ENCODE assay signal across 1 cellular context in the genomic region with DNA sequence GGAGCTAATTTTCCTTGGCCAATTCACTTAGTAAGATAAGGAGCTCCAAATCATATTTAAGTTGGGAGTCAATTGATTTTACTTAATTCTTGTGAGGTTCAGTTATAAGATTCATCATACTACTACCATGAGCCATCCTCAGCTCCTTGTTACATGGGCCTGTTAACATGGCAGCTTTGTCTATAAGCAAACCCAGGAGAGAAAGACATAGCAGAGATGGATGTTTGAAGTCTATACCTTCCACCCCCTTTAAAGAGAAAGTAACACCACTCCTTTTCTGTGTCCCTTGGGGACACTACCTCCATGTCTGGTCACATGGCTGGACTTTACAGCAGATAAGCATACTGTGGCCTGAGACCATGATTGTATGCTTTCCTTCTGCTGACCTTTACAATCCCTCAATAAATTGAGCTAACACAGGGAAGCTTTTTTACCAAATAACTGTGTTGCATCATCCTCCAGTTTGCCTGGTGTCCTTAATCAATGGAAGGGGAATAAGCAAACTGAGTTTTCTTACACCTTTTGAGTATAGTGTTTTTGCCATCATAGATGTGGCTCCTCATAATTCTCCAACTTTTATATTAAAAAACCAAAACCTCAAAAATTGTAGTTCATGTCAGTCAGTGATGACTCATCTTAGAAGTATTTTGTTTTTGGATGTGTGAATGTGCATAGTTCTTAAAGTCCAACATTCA.
A peak's percentile ranks its signal among the peaks of the same experiment; 100 is the strongest.
TF ChIP-seq lines count a peak whose summit lies in the region.

No MANE protein-coding gene starts in this region.

TF ChIP-seq in HepG2, 621 proteins besides CTCF, POLR2A, EP300 and RAD21 (continued from another document and continues in another):
- TF ChIP-seq, protein P1, sequence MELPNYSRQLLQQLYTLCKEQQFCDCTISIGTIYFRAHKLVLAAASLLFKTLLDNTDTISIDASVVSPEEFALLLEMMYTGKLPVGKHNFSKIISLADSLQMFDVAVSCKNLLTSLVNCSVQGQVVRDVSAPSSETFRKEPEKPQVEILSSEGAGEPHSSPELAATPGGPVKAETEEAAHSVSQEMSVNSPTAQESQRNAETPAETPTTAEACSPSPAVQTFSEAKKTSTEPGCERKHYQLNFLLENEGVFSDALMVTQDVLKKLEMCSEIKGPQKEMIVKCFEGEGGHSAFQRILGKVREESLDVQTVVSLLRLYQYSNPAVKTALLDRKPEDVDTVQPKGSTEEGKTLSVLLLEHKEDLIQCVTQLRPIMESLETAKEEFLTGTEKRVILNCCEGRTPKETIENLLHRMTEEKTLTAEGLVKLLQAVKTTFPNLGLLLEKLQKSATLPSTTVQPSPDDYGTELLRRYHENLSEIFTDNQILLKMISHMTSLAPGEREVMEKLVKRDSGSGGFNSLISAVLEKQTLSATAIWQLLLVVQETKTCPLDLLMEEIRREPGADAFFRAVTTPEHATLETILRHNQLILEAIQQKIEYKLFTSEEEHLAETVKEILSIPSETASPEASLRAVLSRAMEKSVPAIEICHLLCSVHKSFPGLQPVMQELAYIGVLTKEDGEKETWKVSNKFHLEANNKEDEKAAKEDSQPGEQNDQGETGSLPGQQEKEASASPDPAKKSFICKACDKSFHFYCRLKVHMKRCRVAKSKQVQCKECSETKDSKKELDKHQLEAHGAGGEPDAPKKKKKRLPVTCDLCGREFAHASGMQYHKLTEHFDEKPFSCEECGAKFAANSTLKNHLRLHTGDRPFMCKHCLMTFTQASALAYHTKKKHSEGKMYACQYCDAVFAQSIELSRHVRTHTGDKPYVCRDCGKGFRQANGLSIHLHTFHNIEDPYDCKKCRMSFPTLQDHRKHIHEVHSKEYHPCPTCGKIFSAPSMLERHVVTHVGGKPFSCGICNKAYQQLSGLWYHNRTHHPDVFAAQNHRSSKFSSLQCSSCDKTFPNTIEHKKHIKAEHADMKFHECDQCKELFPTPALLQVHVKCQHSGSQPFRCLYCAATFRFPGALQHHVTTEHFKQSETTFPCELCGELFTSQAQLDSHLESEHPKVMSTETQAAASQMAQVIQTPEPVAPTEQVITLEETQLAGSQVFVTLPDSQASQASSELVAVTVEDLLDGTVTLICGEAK (IDR thresholded peaks at IDR 0.05): no peak
- TF ChIP-seq, protein P1 (CRISPR knock-in tag; IDR thresholded peaks at IDR 0.05): no peak
- TF ChIP-seq YEATS2 (CRISPR knock-in tag; IDR thresholded peaks at IDR 0.05; ENCODE audit: borderline replicate concordance): 0 out of 2 replicates have a peak, but pooled peaks have one; percentile 24
- TF ChIP-seq, protein P2, sequence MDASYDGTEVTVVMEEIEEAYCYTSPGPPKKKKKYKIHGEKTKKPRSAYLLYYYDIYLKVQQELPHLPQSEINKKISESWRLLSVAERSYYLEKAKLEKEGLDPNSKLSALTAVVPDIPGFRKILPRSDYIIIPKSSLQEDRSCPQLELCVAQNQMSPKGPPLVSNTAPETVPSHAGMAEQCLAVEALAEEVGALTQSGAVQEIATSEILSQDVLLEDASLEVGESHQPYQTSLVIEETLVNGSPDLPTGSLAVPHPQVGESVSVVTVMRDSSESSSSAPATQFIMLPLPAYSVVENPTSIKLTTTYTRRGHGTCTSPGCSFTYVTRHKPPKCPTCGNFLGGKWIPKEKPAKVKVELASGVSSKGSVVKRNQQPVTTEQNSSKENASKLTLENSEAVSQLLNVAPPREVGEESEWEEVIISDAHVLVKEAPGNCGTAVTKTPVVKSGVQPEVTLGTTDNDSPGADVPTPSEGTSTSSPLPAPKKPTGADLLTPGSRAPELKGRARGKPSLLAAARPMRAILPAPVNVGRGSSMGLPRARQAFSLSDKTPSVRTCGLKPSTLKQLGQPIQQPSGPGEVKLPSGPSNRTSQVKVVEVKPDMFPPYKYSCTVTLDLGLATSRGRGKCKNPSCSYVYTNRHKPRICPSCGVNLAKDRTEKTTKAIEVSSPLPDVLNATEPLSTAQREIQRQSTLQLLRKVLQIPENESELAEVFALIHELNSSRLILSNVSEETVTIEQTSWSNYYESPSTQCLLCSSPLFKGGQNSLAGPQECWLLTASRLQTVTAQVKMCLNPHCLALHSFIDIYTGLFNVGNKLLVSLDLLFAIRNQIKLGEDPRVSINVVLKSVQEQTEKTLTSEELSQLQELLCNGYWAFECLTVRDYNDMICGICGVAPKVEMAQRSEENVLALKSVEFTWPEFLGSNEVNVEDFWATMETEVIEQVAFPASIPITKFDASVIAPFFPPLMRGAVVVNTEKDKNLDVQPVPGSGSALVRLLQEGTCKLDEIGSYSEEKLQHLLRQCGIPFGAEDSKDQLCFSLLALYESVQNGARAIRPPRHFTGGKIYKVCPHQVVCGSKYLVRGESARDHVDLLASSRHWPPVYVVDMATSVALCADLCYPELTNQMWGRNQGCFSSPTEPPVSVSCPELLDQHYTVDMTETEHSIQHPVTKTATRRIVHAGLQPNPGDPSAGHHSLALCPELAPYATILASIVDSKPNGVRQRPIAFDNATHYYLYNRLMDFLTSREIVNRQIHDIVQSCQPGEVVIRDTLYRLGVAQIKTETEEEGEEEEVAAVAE (CRISPR knock-in tag; IDR thresholded peaks at IDR 0.05; ENCODE audit: borderline replicate concordance): no peak
- TF ChIP-seq SKI (IDR thresholded peaks at IDR 0.05; ENCODE audit: partially characterized antibody): no peak
- no peak for TF ChIP-seq SRSF9 (IDR thresholded peaks at IDR 0.05; ENCODE audit: borderline replicate concordance, insufficient read depth, low read depth, low read length, poor library complexity, severe bottlenecking)
- no peak for TF ChIP-seq ZNF326 (CRISPR knock-in tag; IDR thresholded peaks at IDR 0.05; ENCODE audit: borderline replicate concordance)
- TF ChIP-seq DPF2 (CRISPR knock-in tag; IDR thresholded peaks at IDR 0.05; ENCODE audit: borderline replicate concordance, low read depth): 0 out of 2 replicates have a peak, but pooled peaks have one; percentile 15
- TF ChIP-seq ZBTB21 (CRISPR knock-in tag; IDR thresholded peaks at IDR 0.05): no peak
- TF ChIP-seq, protein P3, sequence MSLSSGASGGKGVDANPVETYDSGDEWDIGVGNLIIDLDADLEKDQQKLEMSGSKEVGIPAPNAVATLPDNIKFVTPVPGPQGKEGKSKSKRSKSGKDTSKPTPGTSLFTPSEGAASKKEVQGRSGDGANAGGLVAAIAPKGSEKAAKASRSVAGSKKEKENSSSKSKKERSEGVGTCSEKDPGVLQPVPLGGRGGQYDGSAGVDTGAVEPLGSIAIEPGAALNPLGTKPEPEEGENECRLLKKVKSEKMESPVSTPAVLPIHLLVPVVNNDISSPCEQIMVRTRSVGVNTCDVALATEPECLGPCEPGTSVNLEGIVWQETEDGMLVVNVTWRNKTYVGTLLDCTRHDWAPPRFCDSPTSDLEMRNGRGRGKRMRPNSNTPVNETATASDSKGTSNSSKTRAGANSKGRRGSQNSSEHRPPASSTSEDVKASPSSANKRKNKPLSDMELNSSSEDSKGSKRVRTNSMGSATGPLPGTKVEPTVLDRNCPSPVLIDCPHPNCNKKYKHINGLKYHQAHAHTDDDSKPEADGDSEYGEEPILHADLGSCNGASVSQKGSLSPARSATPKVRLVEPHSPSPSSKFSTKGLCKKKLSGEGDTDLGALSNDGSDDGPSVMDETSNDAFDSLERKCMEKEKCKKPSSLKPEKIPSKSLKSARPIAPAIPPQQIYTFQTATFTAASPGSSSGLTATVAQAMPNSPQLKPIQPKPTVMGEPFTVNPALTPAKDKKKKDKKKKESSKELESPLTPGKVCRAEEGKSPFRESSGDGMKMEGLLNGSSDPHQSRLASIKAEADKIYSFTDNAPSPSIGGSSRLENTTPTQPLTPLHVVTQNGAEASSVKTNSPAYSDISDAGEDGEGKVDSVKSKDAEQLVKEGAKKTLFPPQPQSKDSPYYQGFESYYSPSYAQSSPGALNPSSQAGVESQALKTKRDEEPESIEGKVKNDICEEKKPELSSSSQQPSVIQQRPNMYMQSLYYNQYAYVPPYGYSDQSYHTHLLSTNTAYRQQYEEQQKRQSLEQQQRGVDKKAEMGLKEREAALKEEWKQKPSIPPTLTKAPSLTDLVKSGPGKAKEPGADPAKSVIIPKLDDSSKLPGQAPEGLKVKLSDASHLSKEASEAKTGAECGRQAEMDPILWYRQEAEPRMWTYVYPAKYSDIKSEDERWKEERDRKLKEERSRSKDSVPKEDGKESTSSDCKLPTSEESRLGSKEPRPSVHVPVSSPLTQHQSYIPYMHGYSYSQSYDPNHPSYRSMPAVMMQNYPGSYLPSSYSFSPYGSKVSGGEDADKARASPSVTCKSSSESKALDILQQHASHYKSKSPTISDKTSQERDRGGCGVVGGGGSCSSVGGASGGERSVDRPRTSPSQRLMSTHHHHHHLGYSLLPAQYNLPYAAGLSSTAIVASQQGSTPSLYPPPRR (CRISPR knock-in tag; IDR thresholded peaks at IDR 0.05; ENCODE audit: borderline replicate concordance): no peak
- TF ChIP-seq REXO4 (CRISPR knock-in tag; IDR thresholded peaks at IDR 0.05; ENCODE audit: borderline replicate concordance): no peak
- no peak for TF ChIP-seq ZSCAN20 (CRISPR knock-in tag; IDR thresholded peaks at IDR 0.05; ENCODE audit: borderline replicate concordance)
- TF ChIP-seq, protein P4, sequence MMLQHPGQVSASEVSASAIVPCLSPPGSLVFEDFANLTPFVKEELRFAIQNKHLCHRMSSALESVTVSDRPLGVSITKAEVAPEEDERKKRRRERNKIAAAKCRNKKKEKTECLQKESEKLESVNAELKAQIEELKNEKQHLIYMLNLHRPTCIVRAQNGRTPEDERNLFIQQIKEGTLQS (CRISPR knock-in tag; IDR thresholded peaks at IDR 0.05): peak; percentile 50
- no peak for TF ChIP-seq TCF7L2 (IDR thresholded peaks at IDR 0.05; ENCODE audit: low read depth, low read length)
- no peak for TF ChIP-seq ZNF260 (CRISPR knock-in tag; IDR thresholded peaks at IDR 0.05; ENCODE audit: borderline replicate concordance, low read depth)
- TF ChIP-seq RBM22 (optimal IDR thresholded peaks at IDR 0.05; ENCODE audit: low read length): peak; percentile 99
- TF ChIP-seq, protein P5, sequence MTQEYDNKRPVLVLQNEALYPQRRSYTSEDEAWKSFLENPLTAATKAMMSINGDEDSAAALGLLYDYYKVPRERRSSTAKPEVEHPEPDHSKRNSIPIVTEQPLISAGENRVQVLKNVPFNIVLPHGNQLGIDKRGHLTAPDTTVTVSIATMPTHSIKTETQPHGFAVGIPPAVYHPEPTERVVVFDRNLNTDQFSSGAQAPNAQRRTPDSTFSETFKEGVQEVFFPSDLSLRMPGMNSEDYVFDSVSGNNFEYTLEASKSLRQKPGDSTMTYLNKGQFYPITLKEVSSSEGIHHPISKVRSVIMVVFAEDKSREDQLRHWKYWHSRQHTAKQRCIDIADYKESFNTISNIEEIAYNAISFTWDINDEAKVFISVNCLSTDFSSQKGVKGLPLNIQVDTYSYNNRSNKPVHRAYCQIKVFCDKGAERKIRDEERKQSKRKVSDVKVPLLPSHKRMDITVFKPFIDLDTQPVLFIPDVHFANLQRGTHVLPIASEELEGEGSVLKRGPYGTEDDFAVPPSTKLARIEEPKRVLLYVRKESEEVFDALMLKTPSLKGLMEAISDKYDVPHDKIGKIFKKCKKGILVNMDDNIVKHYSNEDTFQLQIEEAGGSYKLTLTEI (CRISPR knock-in tag; conservative IDR thresholded peaks at IDR 0.05): no peak
- no peak for TF ChIP-seq IKZF4 (CRISPR knock-in tag; IDR thresholded peaks at IDR 0.05; ENCODE audit: borderline replicate concordance, low read depth, not compliant biosample characterization)
- TF ChIP-seq ZNF367 (CRISPR knock-in tag; IDR thresholded peaks at IDR 0.05; ENCODE audit: borderline replicate concordance): no peak
- TF ChIP-seq HOXD1 (CRISPR knock-in tag; IDR thresholded peaks at IDR 0.05): no peak
- TF ChIP-seq, protein P6, sequence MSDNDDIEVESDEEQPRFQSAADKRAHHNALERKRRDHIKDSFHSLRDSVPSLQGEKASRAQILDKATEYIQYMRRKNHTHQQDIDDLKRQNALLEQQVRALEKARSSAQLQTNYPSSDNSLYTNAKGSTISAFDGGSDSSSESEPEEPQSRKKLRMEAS (IDR thresholded peaks at IDR 0.05): no peak
- no peak for TF ChIP-seq JDP2 (CRISPR knock-in tag; IDR thresholded peaks at IDR 0.05; ENCODE audit: borderline replicate concordance)
- no peak for TF ChIP-seq CBX1 (IDR thresholded peaks at IDR 0.05; ENCODE audit: low read depth)
- no peak for TF ChIP-seq HNRNPUL1 (IDR thresholded peaks at IDR 0.05; ENCODE audit: low read depth, low read length)
- no peak for TF ChIP-seq ZBTB38 (CRISPR knock-in tag; IDR thresholded peaks at IDR 0.05)
- TF ChIP-seq ZNF235 (CRISPR knock-in tag; IDR thresholded peaks at IDR 0.05; ENCODE audit: borderline replicate concordance): no peak
- TF ChIP-seq, protein P7, sequence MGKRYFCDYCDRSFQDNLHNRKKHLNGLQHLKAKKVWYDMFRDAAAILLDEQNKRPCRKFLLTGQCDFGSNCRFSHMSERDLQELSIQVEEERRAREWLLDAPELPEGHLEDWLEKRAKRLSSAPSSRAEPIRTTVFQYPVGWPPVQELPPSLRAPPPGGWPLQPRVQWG (CRISPR knock-in tag; IDR thresholded peaks at IDR 0.05; ENCODE audit: borderline replicate concordance, low read depth): no peak
- TF ChIP-seq ZNF430 (CRISPR knock-in tag; IDR thresholded peaks at IDR 0.05): no peak
- TF ChIP-seq ZNF572 (CRISPR knock-in tag; IDR thresholded peaks at IDR 0.05): no peak
- no peak for TF ChIP-seq KLF13 (CRISPR knock-in tag; IDR thresholded peaks at IDR 0.05)
